Comparison of ENCODE assay signal across 1 cellular context in the genomic region with DNA sequence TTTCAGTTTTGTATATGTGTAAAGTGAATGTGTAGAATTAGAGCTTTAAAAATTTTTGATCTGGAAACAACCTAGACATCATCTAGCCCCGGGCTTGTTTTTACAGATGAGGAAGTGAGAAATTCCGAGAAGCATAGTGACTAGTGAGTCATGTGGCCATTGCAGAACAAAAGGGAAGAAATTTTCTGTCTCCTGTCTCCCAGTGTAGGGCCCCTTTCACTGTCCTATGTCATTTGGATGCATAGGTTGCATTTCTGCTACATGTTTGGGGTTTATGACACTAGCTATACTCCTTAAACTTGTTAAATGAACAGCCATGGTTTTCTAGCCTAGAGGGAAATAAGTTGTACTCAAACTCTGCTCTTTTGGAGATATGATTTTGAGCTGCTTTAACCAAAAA.
TF ChIP-seq lines count a peak whose summit lies in the region.

No MANE protein-coding gene starts in this region.

TF ChIP-seq in K562, 482 proteins besides CTCF, POLR2A, EP300 and RAD21 (continued from another document and continues in another):
- TF ChIP-seq ZNF707 (CRISPR knock-in tag; conservative IDR thresholded peaks at IDR 0.05) (no peak), GABPA (tag; conservative IDR thresholded peaks at IDR 0.05; ENCODE audit: low read depth) (no peak), HLTF (IDR thresholded peaks at IDR 0.05) (no peak), MYBL2 (IDR thresholded peaks at IDR 0.05; ENCODE audit: low read depth) (no peak), MYBL2 (CRISPR knock-in tag; IDR thresholded peaks at IDR 0.05; ENCODE audit: borderline replicate concordance) (no peak), ZNF224 (CRISPR knock-in tag; IDR thresholded peaks at IDR 0.05) (no peak), GTF2F1 (IDR thresholded peaks at IDR 0.05; ENCODE audit: low read depth, low read length) (no peak), HIVEP1 (CRISPR knock-in tag; IDR thresholded peaks at IDR 0.05) (no peak), SIN3A (IDR thresholded peaks at IDR 0.05; ENCODE audit: borderline replicate concordance in 2 of 2, control insufficient read depth in 1 of 2, low read depth in 2 of 2, low read length in 2 of 2) (no peak), DMBX1 (CRISPR knock-in tag; IDR thresholded peaks at IDR 0.05; ENCODE audit: borderline replicate concordance) (0 out of 2 replicates have a peak, but pooled peaks have one; percentile 23), BRCA1 (IDR thresholded peaks at IDR 0.05) (no peak), BRCA1 (CRISPR knock-in tag; IDR thresholded peaks at IDR 0.05) (no peak), KHSRP (IDR thresholded peaks at IDR 0.05) (no peak), RBM25 (IDR thresholded peaks at IDR 0.05; ENCODE audit: low read depth, low read length, severe bottlenecking) (no peak), TEAD2 (tag; IDR thresholded peaks at IDR 0.05) (no peak), ZNF239 (CRISPR knock-in tag; IDR thresholded peaks at IDR 0.05) (no peak), ARNT (IDR thresholded peaks at IDR 0.05) (no peak), SOX6 (IDR thresholded peaks at IDR 0.05) (peak; percentile 93), HMG20A (CRISPR knock-in tag; conservative IDR thresholded peaks at IDR 0.05) (no peak), ATF1 (CRISPR knock-in tag; IDR thresholded peaks at IDR 0.05) (no peak), ATF1 (tag; IDR thresholded peaks at IDR 0.05) (peak; percentile 46; the same call in 1 of the 2 replicates), GATAD2A (IDR thresholded peaks at IDR 0.05) (no peak), WHSC1 (IDR thresholded peaks at IDR 0.05; ENCODE audit: low read length) (no peak), HNRNPUL1 (IDR thresholded peaks at IDR 0.05; ENCODE audit: low read length) (no peak), SMAD4 (CRISPR knock-in tag; conservative IDR thresholded peaks at IDR 0.05) (0 out of 2 replicates have a peak, but pooled peaks have one; percentile 25), PHB (CRISPR knock-in tag; IDR thresholded peaks at IDR 0.05) (no peak), JUND (IDR thresholded peaks at IDR 0.05; ENCODE audit: borderline replicate concordance, low read depth, low read length) (peak; percentile 83), JUND (tag; IDR thresholded peaks at IDR 0.05; ENCODE audit: borderline replicate concordance, low read depth, low read length) (peak; percentile 55; the same call in 1 of the 3 replicates)
- TF ChIP-seq, protein P1, sequence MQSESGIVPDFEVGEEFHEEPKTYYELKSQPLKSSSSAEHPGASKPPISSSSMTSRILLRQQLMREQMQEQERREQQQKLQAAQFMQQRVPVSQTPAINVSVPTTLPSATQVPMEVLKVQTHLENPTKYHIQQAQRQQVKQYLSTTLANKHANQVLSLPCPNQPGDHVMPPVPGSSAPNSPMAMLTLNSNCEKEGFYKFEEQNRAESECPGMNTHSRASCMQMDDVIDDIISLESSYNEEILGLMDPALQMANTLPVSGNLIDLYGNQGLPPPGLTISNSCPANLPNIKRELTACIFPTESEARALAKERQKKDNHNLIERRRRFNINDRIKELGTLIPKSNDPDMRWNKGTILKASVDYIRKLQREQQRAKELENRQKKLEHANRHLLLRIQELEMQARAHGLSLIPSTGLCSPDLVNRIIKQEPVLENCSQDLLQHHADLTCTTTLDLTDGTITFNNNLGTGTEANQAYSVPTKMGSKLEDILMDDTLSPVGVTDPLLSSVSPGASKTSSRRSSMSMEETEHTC (IDR thresholded peaks at IDR 0.05): peak; percentile 55; the same call in 1 of the 2 replicates
- TF ChIP-seq, protein P2, sequence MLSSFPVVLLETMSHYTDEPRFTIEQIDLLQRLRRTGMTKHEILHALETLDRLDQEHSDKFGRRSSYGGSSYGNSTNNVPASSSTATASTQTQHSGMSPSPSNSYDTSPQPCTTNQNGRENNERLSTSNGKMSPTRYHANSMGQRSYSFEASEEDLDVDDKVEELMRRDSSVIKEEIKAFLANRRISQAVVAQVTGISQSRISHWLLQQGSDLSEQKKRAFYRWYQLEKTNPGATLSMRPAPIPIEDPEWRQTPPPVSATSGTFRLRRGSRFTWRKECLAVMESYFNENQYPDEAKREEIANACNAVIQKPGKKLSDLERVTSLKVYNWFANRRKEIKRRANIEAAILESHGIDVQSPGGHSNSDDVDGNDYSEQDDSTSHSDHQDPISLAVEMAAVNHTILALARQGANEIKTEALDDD (IDR thresholded peaks at IDR 0.05): no peak; the same call in 1 of the 2 replicates
- TF ChIP-seq, protein P3, sequence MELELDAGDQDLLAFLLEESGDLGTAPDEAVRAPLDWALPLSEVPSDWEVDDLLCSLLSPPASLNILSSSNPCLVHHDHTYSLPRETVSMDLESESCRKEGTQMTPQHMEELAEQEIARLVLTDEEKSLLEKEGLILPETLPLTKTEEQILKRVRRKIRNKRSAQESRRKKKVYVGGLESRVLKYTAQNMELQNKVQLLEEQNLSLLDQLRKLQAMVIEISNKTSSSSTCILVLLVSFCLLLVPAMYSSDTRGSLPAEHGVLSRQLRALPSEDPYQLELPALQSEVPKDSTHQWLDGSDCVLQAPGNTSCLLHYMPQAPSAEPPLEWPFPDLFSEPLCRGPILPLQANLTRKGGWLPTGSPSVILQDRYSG (tag; conservative IDR thresholded peaks at IDR 0.05; ENCODE audit: low read depth): no peak
- TF ChIP-seq, protein P4, sequence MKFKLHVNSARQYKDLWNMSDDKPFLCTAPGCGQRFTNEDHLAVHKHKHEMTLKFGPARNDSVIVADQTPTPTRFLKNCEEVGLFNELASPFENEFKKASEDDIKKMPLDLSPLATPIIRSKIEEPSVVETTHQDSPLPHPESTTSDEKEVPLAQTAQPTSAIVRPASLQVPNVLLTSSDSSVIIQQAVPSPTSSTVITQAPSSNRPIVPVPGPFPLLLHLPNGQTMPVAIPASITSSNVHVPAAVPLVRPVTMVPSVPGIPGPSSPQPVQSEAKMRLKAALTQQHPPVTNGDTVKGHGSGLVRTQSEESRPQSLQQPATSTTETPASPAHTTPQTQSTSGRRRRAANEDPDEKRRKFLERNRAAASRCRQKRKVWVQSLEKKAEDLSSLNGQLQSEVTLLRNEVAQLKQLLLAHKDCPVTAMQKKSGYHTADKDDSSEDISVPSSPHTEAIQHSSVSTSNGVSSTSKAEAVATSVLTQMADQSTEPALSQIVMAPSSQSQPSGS (CRISPR knock-in tag; IDR thresholded peaks at IDR 0.05): no peak
- TF ChIP-seq, protein P5, sequence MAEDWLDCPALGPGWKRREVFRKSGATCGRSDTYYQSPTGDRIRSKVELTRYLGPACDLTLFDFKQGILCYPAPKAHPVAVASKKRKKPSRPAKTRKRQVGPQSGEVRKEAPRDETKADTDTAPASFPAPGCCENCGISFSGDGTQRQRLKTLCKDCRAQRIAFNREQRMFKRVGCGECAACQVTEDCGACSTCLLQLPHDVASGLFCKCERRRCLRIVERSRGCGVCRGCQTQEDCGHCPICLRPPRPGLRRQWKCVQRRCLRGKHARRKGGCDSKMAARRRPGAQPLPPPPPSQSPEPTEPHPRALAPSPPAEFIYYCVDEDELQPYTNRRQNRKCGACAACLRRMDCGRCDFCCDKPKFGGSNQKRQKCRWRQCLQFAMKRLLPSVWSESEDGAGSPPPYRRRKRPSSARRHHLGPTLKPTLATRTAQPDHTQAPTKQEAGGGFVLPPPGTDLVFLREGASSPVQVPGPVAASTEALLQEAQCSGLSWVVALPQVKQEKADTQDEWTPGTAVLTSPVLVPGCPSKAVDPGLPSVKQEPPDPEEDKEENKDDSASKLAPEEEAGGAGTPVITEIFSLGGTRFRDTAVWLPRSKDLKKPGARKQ (CRISPR knock-in tag; IDR thresholded peaks at IDR 0.05): no peak
- TF ChIP-seq, protein P6, sequence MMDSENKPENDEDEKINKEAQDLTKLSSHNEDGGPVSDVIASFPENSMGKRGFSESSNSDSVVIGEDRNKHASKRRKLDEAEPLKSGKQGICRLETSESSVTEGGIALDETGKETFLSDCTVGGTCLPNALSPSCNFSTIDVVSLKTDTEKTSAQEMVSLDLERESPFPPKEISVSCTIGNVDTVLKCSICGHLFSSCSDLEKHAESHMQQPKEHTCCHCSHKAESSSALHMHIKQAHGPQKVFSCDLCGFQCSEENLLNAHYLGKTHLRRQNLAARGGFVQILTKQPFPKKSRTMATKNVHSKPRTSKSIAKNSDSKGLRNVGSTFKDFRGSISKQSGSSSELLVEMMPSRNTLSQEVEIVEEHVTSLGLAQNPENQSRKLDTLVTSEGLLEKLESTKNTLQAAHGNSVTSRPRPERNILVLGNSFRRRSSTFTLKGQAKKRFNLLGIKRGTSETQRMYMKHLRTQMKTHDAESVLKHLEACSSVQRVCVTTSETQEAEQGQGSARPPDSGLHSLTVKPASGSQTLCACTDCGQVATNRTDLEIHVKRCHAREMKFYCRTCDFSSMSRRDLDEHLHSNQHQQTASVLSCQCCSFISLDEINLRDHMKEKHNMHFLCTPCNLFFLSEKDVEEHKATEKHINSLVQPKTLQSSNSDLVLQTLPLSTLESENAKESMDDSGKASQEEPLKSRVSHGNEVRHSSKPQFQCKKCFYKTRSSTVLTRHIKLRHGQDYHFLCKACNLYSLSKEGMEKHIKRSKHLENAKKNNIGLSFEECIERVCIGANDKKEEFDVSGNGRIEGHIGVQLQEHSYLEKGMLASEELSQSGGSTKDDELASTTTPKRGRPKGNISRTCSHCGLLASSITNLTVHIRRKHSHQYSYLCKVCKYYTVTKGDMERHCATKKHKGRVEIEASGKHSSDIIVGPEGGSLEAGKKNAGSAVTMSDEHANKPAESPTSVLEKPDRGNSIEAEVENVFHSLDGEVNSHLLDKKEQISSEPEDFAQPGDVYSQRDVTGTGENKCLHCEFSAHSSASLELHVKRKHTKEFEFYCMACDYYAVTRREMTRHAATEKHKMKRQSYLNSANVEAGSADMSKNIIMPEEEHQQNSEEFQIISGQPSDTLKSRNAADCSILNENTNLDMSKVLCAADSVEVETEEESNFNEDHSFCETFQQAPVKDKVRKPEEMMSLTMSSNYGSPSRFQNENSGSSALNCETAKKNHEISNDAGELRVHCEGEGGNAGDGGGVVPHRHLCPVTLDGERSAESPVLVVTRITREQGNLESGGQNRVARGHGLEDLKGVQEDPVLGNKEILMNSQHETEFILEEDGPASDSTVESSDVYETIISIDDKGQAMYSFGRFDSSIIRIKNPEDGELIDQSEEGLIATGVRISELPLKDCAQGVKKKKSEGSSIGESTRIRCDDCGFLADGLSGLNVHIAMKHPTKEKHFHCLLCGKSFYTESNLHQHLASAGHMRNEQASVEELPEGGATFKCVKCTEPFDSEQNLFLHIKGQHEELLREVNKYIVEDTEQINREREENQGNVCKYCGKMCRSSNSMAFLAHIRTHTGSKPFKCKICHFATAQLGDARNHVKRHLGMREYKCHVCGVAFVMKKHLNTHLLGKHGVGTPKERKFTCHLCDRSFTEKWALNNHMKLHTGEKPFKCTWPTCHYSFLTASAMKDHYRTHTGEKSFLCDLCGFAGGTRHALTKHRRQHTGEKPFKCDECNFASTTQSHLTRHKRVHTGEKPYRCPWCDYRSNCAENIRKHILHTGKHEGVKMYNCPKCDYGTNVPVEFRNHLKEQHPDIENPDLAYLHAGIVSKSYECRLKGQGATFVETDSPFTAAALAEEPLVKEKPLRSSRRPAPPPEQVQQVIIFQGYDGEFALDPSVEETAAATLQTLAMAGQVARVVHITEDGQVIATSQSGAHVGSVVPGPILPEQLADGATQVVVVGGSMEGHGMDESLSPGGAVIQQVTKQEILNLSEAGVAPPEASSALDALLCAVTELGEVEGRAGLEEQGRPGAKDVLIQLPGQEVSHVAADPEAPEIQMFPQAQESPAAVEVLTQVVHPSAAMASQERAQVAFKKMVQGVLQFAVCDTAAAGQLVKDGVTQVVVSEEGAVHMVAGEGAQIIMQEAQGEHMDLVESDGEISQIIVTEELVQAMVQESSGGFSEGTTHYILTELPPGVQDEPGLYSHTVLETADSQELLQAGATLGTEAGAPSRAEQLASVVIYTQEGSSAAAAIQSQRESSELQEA (IDR thresholded peaks at IDR 0.05; ENCODE audit: low read depth): no peak
- TF ChIP-seq, protein P7, sequence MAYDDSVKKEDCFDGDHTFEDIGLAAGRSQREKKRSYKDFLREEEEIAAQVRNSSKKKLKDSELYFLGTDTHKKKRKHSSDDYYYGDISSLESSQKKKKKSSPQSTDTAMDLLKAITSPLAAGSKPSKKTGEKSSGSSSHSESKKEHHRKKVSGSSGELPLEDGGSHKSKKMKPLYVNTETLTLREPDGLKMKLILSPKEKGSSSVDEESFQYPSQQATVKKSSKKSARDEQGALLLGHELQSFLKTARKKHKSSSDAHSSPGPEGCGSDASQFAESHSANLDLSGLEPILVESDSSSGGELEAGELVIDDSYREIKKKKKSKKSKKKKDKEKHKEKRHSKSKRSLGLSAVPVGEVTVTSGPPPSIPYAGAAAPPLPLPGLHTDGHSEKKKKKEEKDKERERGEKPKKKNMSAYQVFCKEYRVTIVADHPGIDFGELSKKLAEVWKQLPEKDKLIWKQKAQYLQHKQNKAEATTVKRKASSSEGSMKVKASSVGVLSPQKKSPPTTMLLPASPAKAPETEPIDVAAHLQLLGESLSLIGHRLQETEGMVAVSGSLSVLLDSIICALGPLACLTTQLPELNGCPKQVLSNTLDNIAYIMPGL (CRISPR knock-in tag; IDR thresholded peaks at IDR 0.05): no peak
- TF ChIP-seq, protein P8, sequence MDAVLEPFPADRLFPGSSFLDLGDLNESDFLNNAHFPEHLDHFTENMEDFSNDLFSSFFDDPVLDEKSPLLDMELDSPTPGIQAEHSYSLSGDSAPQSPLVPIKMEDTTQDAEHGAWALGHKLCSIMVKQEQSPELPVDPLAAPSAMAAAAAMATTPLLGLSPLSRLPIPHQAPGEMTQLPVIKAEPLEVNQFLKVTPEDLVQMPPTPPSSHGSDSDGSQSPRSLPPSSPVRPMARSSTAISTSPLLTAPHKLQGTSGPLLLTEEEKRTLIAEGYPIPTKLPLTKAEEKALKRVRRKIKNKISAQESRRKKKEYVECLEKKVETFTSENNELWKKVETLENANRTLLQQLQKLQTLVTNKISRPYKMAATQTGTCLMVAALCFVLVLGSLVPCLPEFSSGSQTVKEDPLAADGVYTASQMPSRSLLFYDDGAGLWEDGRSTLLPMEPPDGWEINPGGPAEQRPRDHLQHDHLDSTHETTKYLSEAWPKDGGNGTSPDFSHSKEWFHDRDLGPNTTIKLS (IDR thresholded peaks at IDR 0.05; ENCODE audit: borderline replicate concordance, low read depth): no peak
- TF ChIP-seq, protein P9, sequence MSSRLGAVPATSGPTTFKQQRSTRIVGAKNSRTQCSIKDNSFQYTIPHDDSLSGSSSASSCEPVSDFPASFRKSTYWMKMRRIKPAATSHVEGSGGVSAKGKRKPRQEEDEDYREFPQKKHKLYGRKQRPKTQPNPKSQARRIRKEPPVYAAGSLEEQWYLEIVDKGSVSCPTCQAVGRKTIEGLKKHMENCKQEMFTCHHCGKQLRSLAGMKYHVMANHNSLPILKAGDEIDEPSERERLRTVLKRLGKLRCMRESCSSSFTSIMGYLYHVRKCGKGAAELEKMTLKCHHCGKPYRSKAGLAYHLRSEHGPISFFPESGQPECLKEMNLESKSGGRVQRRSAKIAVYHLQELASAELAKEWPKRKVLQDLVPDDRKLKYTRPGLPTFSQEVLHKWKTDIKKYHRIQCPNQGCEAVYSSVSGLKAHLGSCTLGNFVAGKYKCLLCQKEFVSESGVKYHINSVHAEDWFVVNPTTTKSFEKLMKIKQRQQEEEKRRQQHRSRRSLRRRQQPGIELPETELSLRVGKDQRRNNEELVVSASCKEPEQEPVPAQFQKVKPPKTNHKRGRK (tag; IDR thresholded peaks at IDR 0.05): no peak
